In genomic region chr1:24186711-24186992, GRCh38 we compare ENCODE assay signal across 8 cellular contexts. TPM values are rescaled to one million over a fixed set of nuclear protein-coding genes. Genes with fewer than 3 reads are reported as not detected.
A peak's percentile ranks its signal among the peaks of the same experiment; 100 is the strongest.
DNase-seq lines count a peak whose midpoint lies in the region; ATAC-seq, FAIRE-seq and TF ChIP-seq lines count a peak whose summit lies in the region.

No MANE protein-coding gene starts in this region.

- 23 to 29% methylated on average over 6 to 8 of the region's 8 CpGs for WGBS in esophagus squamous epithelium, 2 donors
- WGBS in pancreas, 2 donors, result 10 to 12% methylated on average over 8 of the region's 8 CpGs

- H3K27me3 ChIP-seq in Caco-2 (replicated peaks; ENCODE audit: control insufficient read depth, insufficient read depth, low read length) (no peaks in the 10 kb centered on the region), RWPE2 (ENCODE audit: insufficient read depth, poor library complexity, severe bottlenecking) (no peaks in the 10 kb centered on the region), esophagus squamous epithelium (peaks cover 0 to 17% (median 0%) of the 10 kb centered on the region in 4 donors), pancreas (no peaks in the 10 kb centered on the region)

- H3K36me3 Mint-ChIP-seq in Caco-2 (ENCODE audit: insufficient read depth, unreplicated experiment), result peaks cover 4% of the 10 kb centered on the region

- no TSS peak for BruUV-seq in Caco-2 (replicated peaks; lab: Mats Ljungman, UMichigan)

- no peak for TF ChIP-seq CTCF in Caco-2 (IDR thresholded peaks at IDR 0.05; ENCODE audit: insufficient read depth in 1 of 2, low read depth in 1 of 2, low read length in 1 of 2, severe bottlenecking in 1 of 2, unreplicated experiment in 1 of 2)
- TF ChIP-seq CTCF in RWPE2 (IDR thresholded peaks at IDR 0.05; ENCODE audit: poor library complexity, severe bottlenecking), result no peak
- no peak for TF ChIP-seq CTCF in esophagus squamous epithelium (IDR thresholded peaks at IDR 0.05)
- TF ChIP-seq CTCF in pancreas (IDR thresholded peaks at IDR 0.05), result no peak

- no peaks in the 10 kb centered on the region for H3K9me3 Mint-ChIP-seq in Caco-2 (ENCODE audit: unreplicated experiment)

- H3K36me3 ChIP-seq in Caco-2 (ENCODE audit: control insufficient read depth, insufficient read depth, low read length) (no peaks in the 10 kb centered on the region), RWPE2 (ENCODE audit: low read depth) (no peaks in the 10 kb centered on the region), esophagus squamous epithelium (no peaks in the 10 kb centered on the region), pancreas (no peaks in the 10 kb centered on the region)

- H3K4me3 ChIP-seq in Caco-2 (ENCODE audit: low read depth, low read length) (peak overlapping the region; percentile 44), RWPE2 (ENCODE audit: severe bottlenecking) (peak overlapping the region; percentile 51), esophagus squamous epithelium (peak overlapping the region; percentile 46 to 68 (median 58)), pancreas (peak overlapping the region; percentile 45 to 63 (median 57))

- peaks cover 7% of the 10 kb centered on the region for H3K4me1 Mint-ChIP-seq in Caco-2 (ENCODE audit: low read depth, unreplicated experiment)

- CTCF ChIA-PET in Caco-2 (lab: Charles Lee), result interaction anchor here (0.9 kb wide), 1 partner anchor 13 kb away, joined by 3 read pairs; no protein-coding TSS in a partner anchor

- H3K9me3 ChIP-seq in Caco-2 (no peaks in the 10 kb centered on the region), RWPE2 (ENCODE audit: severe bottlenecking) (no peaks in the 10 kb centered on the region), esophagus squamous epithelium (no peaks in the 10 kb centered on the region), pancreas (no peaks in the 10 kb centered on the region)

- peaks cover 8% of the 10 kb centered on the region; the same call in 1 of the 2 replicates for H3K4me1 ChIP-seq in Caco-2
- peaks cover 20% of the 10 kb centered on the region for H3K4me1 ChIP-seq in RWPE2 (ENCODE audit: insufficient read depth, poor library complexity, severe bottlenecking)
- H3K4me1 ChIP-seq in esophagus squamous epithelium, result peaks cover 0 to 62% (median 8%) of the 10 kb centered on the region in 3 donors
- H3K4me1 ChIP-seq in pancreas, result peaks cover 7 to 9% (median 9%) of the 10 kb centered on the region in 3 donors

- peak overlapping the region; percentile 59 for H3K27ac ChIP-seq in RWPE2 (ENCODE audit: poor library complexity, severe bottlenecking)
- H3K27ac ChIP-seq in esophagus squamous epithelium, result peak overlapping the region; percentile 58 to 84 (median 72)
- H3K27ac ChIP-seq in pancreas, result peak overlapping the region; percentile 85 to 88 (median 86)

- H3K27me3 Mint-ChIP-seq in Caco-2 (ENCODE audit: insufficient read depth, unreplicated experiment), result no peaks in the 10 kb centered on the region

- H3K27ac Mint-ChIP-seq in Caco-2 (ENCODE audit: unreplicated experiment), result peak overlapping the region; percentile 53

- TF ChIP-seq POLR2A in esophagus squamous epithelium (IDR thresholded peaks at IDR 0.05), result no peak

- H3K4me3 Mint-ChIP-seq in Caco-2 (ENCODE audit: unreplicated experiment), result peak overlapping the region; percentile 82

- no peak for FAIRE-seq in pancreas (lab: Jason Lieb, UNC)

- DNase-seq in Caco-2 (no peak), RWPE2 (ENCODE audit: low spot score) (no peak), esophagus squamous epithelium (lab: John Stamatoyannopoulos, UW) (no peak), pancreas (no peak), AG20443 (ENCODE audit: low spot score) (no peak), nucleus accumbens (lab: John Stamatoyannopoulos, UW) (no peak), NCI-H2081 (lab: John Stamatoyannopoulos, UW) (no peak), NOMO-1 treated with DMSO at 0.1 percent for 48 hours (lab: John Stamatoyannopoulos, UW; ENCODE audit: unreplicated experiment) (no peak)

- ATAC-seq in RWPE2 (ENCODE audit: low read depth), result peak; percentile 4; the same call in 1 of the 3 replicates
- peak; percentile 6 to 25 (median 12) for ATAC-seq in pancreas

- POLR2A ChIA-PET in Caco-2 (lab: Charles Lee), result interaction anchor here (0.6 to 3.1 kb wide), 2 partner anchors 36 to 74 kb away, joined by 5 to 49 read pairs; no protein-coding TSS in a partner anchor

- intact Hi-C loops in Caco-2 (cut with micrococcal nuclease; ENCODE audit: unreplicated experiment) (loop anchor here (2.0 kb wide), 1 partner anchor 36 kb away; no protein-coding TSS in a partner anchor), esophagus squamous epithelium (cut with DNase I) (no loop called here), pancreas (cut with DNase I) (loop anchor here in 1 of 3 donors (10.0 kb wide), 1 partner anchor 112 kb away; no protein-coding TSS in a partner anchor)

RNA-seq across cellular contexts. Expression of gene IFNLR1, which starts 0.4 kb away (rescaled TPM):
- total RNA-seq in Caco-2 (2022) (5.4 and 6.1 TPM in 2 replicates), esophagus squamous epithelium (1 to 10 TPM; 2.5 to 4.6 (median 3.5) TPM), pancreas (1 to 10 TPM; 3.0 to 8.4 (median 4.7) TPM)
- polyA plus RNA-seq in pancreas, result 1 to 10 TPM; 2.3 to 3.4 TPM

RNA-seq across cellular contexts. Expression of gene IL22RA1, which starts 43.7 kb away (rescaled TPM):
- total RNA-seq in Caco-2 (2022), result 1.7 and 2.5 TPM in 2 replicates
- total RNA-seq in esophagus squamous epithelium, result 10 to 100 TPM in 2 of 4 donors, 1 to 10 TPM in 2; 3.6 to 16.0 (median 10.5) TPM
- 100 to 1,000 TPM in 4 of 6 donors, 10 to 100 TPM in 2; 62.5 to 164 (median 123) TPM for total RNA-seq in pancreas
- polyA plus RNA-seq in pancreas, result 10 to 100 TPM; 68.8 to 87.5 TPM
